ENCODE assay signal across 2 cellular contexts in genomic region chr6:28633445-28634215, GRCh38.
TF ChIP-seq lines count a peak whose summit lies in the region.

No MANE protein-coding gene starts in this region.

TF ChIP-seq in HEK293, 187 proteins besides CTCF, POLR2A, EP300 and RAD21 (continued from another document and continues in another):
- peak; percentile 75; the same call in 1 of the 2 replicates for TF ChIP-seq HIC1 (tag by site-specific recombination; IDR thresholded peaks at IDR 0.05)
- no peak for TF ChIP-seq ZNF350 (tag by site-specific recombination; IDR thresholded peaks at IDR 0.05)
- TF ChIP-seq, protein P1, sequence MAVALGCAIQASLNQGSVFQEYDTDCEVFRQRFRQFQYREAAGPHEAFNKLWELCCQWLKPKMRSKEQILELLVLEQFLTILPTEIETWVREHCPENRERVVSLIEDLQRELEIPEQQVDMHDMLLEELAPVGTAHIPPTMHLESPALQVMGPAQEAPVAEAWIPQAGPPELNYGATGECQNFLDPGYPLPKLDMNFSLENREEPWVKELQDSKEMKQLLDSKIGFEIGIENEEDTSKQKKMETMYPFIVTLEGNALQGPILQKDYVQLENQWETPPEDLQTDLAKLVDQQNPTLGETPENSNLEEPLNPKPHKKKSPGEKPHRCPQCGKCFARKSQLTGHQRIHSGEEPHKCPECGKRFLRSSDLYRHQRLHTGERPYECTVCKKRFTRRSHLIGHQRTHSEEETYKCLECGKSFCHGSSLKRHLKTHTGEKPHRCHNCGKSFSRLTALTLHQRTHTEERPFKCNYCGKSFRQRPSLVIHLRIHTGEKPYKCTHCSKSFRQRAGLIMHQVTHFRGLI (tag by site-specific recombination; IDR thresholded peaks at IDR 0.05) = no peak
- TF ChIP-seq ZFP3 (tag by site-specific recombination; IDR thresholded peaks at IDR 0.05; ENCODE audit: low read depth) = no peak
- TF ChIP-seq ZNF561 (tag by site-specific recombination; IDR thresholded peaks at IDR 0.05; ENCODE audit: borderline replicate concordance) = peak; percentile 35; the same call in 1 of the 2 replicates
- no peak for TF ChIP-seq ZNF645 (tag by site-specific recombination; IDR thresholded peaks at IDR 0.05)
- 0 out of 2 replicates have a peak, but pooled peaks have one; percentile 29 for TF ChIP-seq ZSCAN5A (tag by site-specific recombination; IDR thresholded peaks at IDR 0.05)
- TF ChIP-seq KLF9 (tag by site-specific recombination; IDR thresholded peaks at IDR 0.05; ENCODE audit: low read depth) = no peak
- peak; percentile 69; the same call in 1 of the 2 replicates for TF ChIP-seq ZBTB17 (tag by site-specific recombination; IDR thresholded peaks at IDR 0.05)
- TF ChIP-seq TRIM28 (IDR thresholded peaks at IDR 0.05; ENCODE audit: borderline replicate concordance, low read length) = no peak
- peak; percentile 72; the same call in 1 of the 2 replicates for TF ChIP-seq ZBTB6 (tag by site-specific recombination; IDR thresholded peaks at IDR 0.05)
- TF ChIP-seq ZNF394 (tag by site-specific recombination; IDR thresholded peaks at IDR 0.05; ENCODE audit: borderline replicate concordance) = peak; percentile 48; the same call in 1 of the 2 replicates
- 0 out of 2 replicates have a peak, but pooled peaks have one; percentile 28 for TF ChIP-seq ZNF10 (tag by site-specific recombination; IDR thresholded peaks at IDR 0.05)
- peak; percentile 58 for TF ChIP-seq PRDM6 (tag by site-specific recombination; IDR thresholded peaks at IDR 0.05)
- TF ChIP-seq, protein P2, sequence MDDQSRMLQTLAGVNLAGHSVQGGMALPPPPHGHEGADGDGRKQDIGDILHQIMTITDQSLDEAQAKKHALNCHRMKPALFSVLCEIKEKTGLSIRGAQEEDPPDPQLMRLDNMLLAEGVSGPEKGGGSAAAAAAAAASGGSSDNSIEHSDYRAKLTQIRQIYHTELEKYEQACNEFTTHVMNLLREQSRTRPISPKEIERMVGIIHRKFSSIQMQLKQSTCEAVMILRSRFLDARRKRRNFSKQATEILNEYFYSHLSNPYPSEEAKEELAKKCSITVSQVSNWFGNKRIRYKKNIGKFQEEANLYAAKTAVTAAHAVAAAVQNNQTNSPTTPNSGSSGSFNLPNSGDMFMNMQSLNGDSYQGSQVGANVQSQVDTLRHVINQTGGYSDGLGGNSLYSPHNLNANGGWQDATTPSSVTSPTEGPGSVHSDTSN (CRISPR knock-in tag; IDR thresholded peaks at IDR 0.05) = 0 out of 2 replicates have a peak, but pooled peaks have one; percentile 34

TF ChIP-seq in WTC11, 78 proteins besides CTCF, POLR2A, EP300 and RAD21 (continued from another document):
- TF ChIP-seq, protein P3, sequence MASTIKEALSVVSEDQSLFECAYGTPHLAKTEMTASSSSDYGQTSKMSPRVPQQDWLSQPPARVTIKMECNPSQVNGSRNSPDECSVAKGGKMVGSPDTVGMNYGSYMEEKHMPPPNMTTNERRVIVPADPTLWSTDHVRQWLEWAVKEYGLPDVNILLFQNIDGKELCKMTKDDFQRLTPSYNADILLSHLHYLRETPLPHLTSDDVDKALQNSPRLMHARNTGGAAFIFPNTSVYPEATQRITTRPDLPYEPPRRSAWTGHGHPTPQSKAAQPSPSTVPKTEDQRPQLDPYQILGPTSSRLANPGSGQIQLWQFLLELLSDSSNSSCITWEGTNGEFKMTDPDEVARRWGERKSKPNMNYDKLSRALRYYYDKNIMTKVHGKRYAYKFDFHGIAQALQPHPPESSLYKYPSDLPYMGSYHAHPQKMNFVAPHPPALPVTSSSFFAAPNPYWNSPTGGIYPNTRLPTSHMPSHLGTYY (CRISPR knock-in tag; IDR thresholded peaks at IDR 0.05) = peak; percentile 78; the same call in 1 of the 2 replicates
- TF ChIP-seq ZSCAN18 (CRISPR knock-in tag; IDR thresholded peaks at IDR 0.05) = no peak
- TF ChIP-seq, protein P4, sequence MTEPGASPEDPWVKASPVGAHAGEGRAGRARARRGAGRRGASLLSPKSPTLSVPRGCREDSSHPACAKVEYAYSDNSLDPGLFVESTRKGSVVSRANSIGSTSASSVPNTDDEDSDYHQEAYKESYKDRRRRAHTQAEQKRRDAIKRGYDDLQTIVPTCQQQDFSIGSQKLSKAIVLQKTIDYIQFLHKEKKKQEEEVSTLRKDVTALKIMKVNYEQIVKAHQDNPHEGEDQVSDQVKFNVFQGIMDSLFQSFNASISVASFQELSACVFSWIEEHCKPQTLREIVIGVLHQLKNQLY (CRISPR knock-in tag; IDR thresholded peaks at IDR 0.05) = no peak
